Comparison of ENCODE assay signal across 8 cellular contexts in the genomic region with DNA sequence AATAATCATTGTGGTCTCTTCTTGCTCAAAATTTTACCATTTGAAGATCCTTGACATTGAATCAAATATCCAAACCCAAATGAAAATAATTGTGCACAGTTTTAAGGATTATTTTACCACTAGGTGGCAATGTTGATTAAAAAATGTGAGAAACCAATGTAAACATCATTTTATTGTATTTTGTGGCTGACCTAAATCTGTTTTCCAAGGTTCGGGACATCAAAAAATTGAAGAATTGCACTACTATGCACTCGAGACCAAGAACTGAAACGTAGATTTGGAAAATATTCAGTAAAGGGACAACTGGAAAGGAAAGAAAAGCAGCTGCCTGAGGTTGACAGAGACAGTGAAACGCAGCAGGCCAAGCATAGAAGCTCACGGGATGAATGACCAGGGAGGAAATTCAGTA.
A peak's percentile ranks its signal among the peaks of the same experiment; 100 is the strongest.
DNase-seq lines count a peak whose midpoint lies in the region; ATAC-seq and TF ChIP-seq lines count a peak whose summit lies in the region.

No MANE protein-coding gene starts in this region.

- TF ChIP-seq CTCF in MM.1S (IDR thresholded peaks at IDR 0.05; ENCODE audit: low read length): peak; percentile 63

- peak overlapping the region; percentile 61 for H2AFZ ChIP-seq in MM.1S (ENCODE audit: low read length)

- H3K4me3 ChIP-seq in MM.1S (ENCODE audit: low read length): no peak overlapping the region

- no peaks in the 10 kb centered on the region for H3K27me3 ChIP-seq in MM.1S (replicated peaks; ENCODE audit: insufficient read depth, low read length)

- no peaks in the 10 kb centered on the region for H3K79me2 ChIP-seq in MM.1S (ENCODE audit: low read length)

- H3F3A ChIP-seq in MM.1S (ENCODE audit: insufficient read depth, low read length): no peaks in the 10 kb centered on the region

- H3K9me3 ChIP-seq in MM.1S (replicated peaks; ENCODE audit: insufficient read depth, low read length): no peaks in the 10 kb centered on the region

- DNase-seq in EL (peak; percentile 54), MM.1S (peak; percentile 65), cerebellum (ENCODE audit: low spot score) (peak; percentile 17), medulla oblongata (ENCODE audit: extremely low spot score) (peak; percentile 74), cortex of kidney (lab: John Stamatoyannopoulos, UW) (no peak)
- DNase-seq in stimulated activated CD8-positive, alpha-beta memory T cell treated with anti-CD3 and anti-CD28 coated beads, Interleukin-4, amount 100 ng/mL, for 48 hours: no peak

- no peaks in the 10 kb centered on the region for H4K20me1 ChIP-seq in MM.1S (ENCODE audit: insufficient read depth, low read length)

- ATAC-seq in HG02678 (IDR thresholded peaks at IDR 0.05; ENCODE audit: unreplicated experiment) (no peak), GM18517 (IDR thresholded peaks at IDR 0.05; ENCODE audit: unreplicated experiment) (no peak)

- no peaks in the 10 kb centered on the region for H3K36me3 ChIP-seq in MM.1S (replicated peaks; ENCODE audit: insufficient read depth, low read length)

- H3K9ac ChIP-seq in MM.1S (ENCODE audit: low read length): no peak overlapping the region

- peak overlapping the region; percentile 33; the same call in 1 of the 2 replicates for H3K4me2 ChIP-seq in MM.1S (ENCODE audit: low read depth, low read length)

- H3K27ac ChIP-seq in MM.1S (ENCODE audit: low read length): no peak overlapping the region

- H3K9me2 ChIP-seq in MM.1S (replicated peaks; ENCODE audit: insufficient read depth, low read length): no peaks in the 10 kb centered on the region

- peaks cover 13% of the 10 kb centered on the region for H3K4me1 ChIP-seq in MM.1S (ENCODE audit: low read length)

Comparison
In these comparisons a context has a peak if more than half of its experiments do, and no peak if none do; other contexts are left out.
1. DNase-seq: peak in EL (single experiment), MM.1S (single experiment), cerebellum (single experiment) and medulla oblongata (single experiment); none in stimulated activated CD8-positive, alpha-beta memory T cell treated with anti-CD3 and anti-CD28 coated beads, Interleukin-4, amount 100 ng/mL, for 48 hours (single experiment) and cortex of kidney (single experiment).